Comparison of ENCODE assay signal across 8 cellular contexts in the genomic region with DNA sequence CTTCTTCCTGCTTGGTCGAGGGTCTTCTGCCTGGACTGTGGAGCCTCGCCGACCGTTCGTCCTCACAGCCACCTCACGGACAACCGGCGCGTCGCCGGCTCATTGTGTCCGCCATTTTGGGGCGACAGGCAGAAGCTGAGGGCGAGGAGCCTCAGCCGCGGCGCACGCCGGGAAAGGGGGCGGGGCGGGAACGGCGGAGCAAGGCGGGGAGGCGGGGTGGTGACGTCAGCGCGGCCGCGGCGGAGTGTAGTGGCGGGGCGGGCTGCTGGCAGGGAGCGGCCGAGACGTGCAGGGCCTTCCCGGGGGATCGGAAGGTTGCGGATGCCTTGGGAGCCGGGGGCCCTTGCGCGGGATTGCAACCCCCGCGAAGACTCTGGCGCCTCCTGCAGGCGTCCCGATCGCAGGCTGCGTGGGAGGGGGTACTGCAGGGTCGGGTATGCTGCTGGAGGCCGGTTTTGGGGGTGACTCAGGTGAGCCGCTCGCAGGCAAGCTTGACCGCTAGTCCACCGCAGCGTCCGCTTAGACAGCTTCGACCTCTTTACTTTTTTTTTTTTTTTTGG. TPM values are rescaled to one million over a fixed set of nuclear protein-coding genes. Genes with fewer than 3 reads are reported as not detected.
DNase-seq lines count a peak whose midpoint lies in the region; ATAC-seq and TF ChIP-seq lines count a peak whose summit lies in the region.

A gene with protein sequence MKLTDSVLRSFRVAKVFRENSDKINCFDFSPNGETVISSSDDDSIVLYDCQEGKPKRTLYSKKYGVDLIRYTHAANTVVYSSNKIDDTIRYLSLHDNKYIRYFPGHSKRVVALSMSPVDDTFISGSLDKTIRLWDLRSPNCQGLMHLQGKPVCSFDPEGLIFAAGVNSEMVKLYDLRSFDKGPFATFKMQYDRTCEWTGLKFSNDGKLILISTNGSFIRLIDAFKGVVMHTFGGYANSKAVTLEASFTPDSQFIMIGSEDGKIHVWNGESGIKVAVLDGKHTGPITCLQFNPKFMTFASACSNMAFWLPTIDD (minus strand): TSS at position 140 of the 560 bp plus-strand sequence. CDS start 288 bp downstream, outside the sequence.

- ATAC-seq in GM19372 (IDR thresholded peaks at IDR 0.05; ENCODE audit: low read depth, unreplicated experiment) (peak; percentile 82), HG03558 (IDR thresholded peaks at IDR 0.05; ENCODE audit: extremely low read depth, unreplicated experiment) (peak; percentile 50), right lobe of liver (peak; percentile 87 to 95 (median 90))

- H3K27ac ChIP-seq in right lobe of liver, result peak within 1 kb of the TSS; percentile 97

- peak; percentile 97 for DNase-seq in CD1c-positive myeloid dendritic cell (ENCODE audit: extremely low spot score)
- peak; percentile 67 for DNase-seq in NCI-H748 treated with DMSO at 0.1 percent for 48 hours (lab: John Stamatoyannopoulos, UW)
- peak; percentile 96 for DNase-seq in activated CD4-positive, alpha-beta T cell treated with anti-CD3 and anti-CD28 coated beads, Interleukin-2, amount 50 U/mL, for 4 hours
- DNase-seq in dermis blood vessel endothelial cell, result peak; percentile 97
- peak; percentile 98 to 99 (median 99) for DNase-seq in right lobe of liver
- peak; percentile 94 to 100 for DNase-seq in stimulated activated CD4-positive, alpha-beta T cell treated with anti-CD3 and anti-CD28 coated beads, Interleukin-4, amount 100 ng/mL, for 4 hours

- no peaks in the 10 kb centered on the region for H3K36me3 ChIP-seq in right lobe of liver

- 0% methylated on average over 4 of the region's 58 CpGs for whole genome bisulfite sequencing in right lobe of liver (ENCODE audit: insufficient coverage, low coverage, low lambda C conversion rate, missing lambda C conversion rate)

- no peaks in the 10 kb centered on the region for H3K27me3 ChIP-seq in right lobe of liver

- peak; percentile 36 to 43 (median 40) for TF ChIP-seq CTCF in right lobe of liver (IDR thresholded peaks at IDR 0.05)

- no peaks in the 10 kb centered on the region for H3K9me3 ChIP-seq in right lobe of liver

- peak within 1 kb of the TSS; percentile 84 to 97 (median 90) for H3K4me3 ChIP-seq in right lobe of liver

- H3K4me1 ChIP-seq in right lobe of liver, result peaks cover 0 to 54% (median 18%) of the 10 kb centered on the region in 4 donors

- intact Hi-C loops in right lobe of liver (cut with DNase I), result loop anchor here in 1 of 2 donors (5.0 kb wide), 1 partner anchor 41 kb away; a partner anchor contains a TSS

- TF ChIP-seq POLR2A in right lobe of liver (IDR thresholded peaks at IDR 0.05), result peak; percentile 94

RNA-seq across cellular contexts. Expression of the gene that starts here (rescaled TPM):
- total RNA-seq in dermis blood vessel endothelial cell (81.3 and 111 TPM in 2 replicates), right lobe of liver (10 to 100 TPM; 14.1 to 25.2 (median 20.7) TPM)

Comparison
In these comparisons a context has a peak if more than half of its experiments do, and no peak if none do; other contexts are left out.
1. Peak in every context shown above with its lines: DNase-seq, ATAC-seq, H3K4me3 ChIP-seq and H3K27ac ChIP-seq.